11 cellular contexts compared by ENCODE assay signal in the genomic region with DNA sequence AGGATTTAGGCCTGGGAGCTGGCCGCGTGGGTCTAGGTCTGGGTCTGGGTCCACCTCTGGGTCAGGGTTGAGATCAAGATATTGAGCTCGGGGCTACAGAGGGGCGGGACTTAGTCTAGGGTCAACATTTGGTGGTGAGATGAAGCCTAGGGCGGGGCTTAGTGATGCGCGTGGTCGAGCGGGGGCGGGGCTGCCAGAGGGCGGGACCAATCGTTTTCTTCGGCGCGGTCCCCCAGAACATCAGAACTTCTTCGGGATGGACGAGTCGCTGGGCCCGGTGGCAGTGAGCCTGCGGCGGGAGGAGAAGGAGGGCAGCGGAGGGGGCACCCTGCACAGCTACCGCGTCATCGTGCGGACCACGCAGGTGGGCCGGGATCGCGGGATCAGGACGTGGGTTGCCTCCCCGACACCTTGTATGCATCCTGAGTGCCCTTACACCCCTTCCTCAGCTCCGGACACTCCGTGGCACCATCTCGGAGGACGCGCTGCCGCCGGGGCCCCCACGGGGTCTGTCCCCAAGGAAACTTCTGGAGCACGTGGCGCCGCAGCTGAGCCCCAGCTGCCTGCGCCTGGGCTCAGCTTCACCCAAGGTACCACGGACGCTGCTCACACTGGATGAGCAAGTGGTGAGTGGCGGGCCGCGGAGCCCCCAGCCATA. TPM values are rescaled to one million over a fixed set of nuclear protein-coding genes. Genes with fewer than 3 reads are reported as not detected.
DNase-seq lines count a peak whose midpoint lies in the region; ATAC-seq and TF ChIP-seq lines count a peak whose summit lies in the region.
"Had no signal": no experiment of that assay in that cellular context is flagged by ENCODE, and none has a peak within 500 bp of the region (broad histone marks: within the 10 kb centered on the region; RNA-seq: fewer than 3 reads in every experiment).

No MANE protein-coding gene starts in this region.

- H3K56ac ChIP-seq in IMR-90 (ENCODE audit: extremely low read depth, insufficient read depth, low read length): no peak overlapping the region

- H3K27ac Mint-ChIP-seq in CD14-positive monocyte: peak overlapping the region; percentile 58 to 91 (median 86)
- peak overlapping the region; percentile 74 to 100 (median 92) for H3K27ac Mint-ChIP-seq in naive thymus-derived CD8-positive, alpha-beta T cell

- in situ Hi-C loops in IMR-90 (cut with MboI; ENCODE audit: low sequenced_read_pairs): no loop called here

- H2AK9ac ChIP-seq in IMR-90 (replicated peaks; ENCODE audit: low read depth, low read length, poor library complexity): peak overlapping the region; percentile 76

- POLR2A ChIA-PET in IMR-90 (lab: Charles Lee; ENCODE audit: unreplicated experiment): no interaction called here
- POLR2A ChIA-PET in naive thymus-derived CD8-positive, alpha-beta T cell (lab: Charles Lee): interaction anchor here (0.5 to 38.5 kb wide), 6 partner anchors 10 to 519 kb away, joined by 3 to 1068 read pairs (median 6); partner anchors contain the start of genes MAP3K11, PCNX3, RELA and SIPA1

- H2BK120ac ChIP-seq in IMR-90 (ENCODE audit: low read depth, low read length): no peak overlapping the region

- H3K36me3 Mint-ChIP-seq in CD14-positive monocyte: peaks cover 36 to 54% of the 10 kb centered on the region in 2 donors
- peaks cover 0 to 37% (median 0%) of the 10 kb centered on the region in 3 donors for H3K36me3 Mint-ChIP-seq in naive thymus-derived CD8-positive, alpha-beta T cell

- H4K8ac ChIP-seq in IMR-90 (ENCODE audit: low read depth in 2 of 2, low read length in 2 of 2): no peak overlapping the region

- intact Hi-C loops in CD14-positive monocyte (cut with micrococcal nuclease): no loop called here
- intact Hi-C loops in IMR-90 (cut with micrococcal nuclease): no loop called here

- no peak overlapping the region; the same call in 2 of the 3 replicates for H2BK15ac ChIP-seq in IMR-90 (ENCODE audit: low read depth, low read length)

- peaks cover 19% of the 10 kb centered on the region for H3K9me1 ChIP-seq in IMR-90 (ENCODE audit: insufficient read depth, low read length)

- no peaks in the 10 kb centered on the region for H3K9me3 Mint-ChIP-seq in CD14-positive monocyte
- no peaks in the 10 kb centered on the region for H3K9me3 Mint-ChIP-seq in naive thymus-derived CD8-positive, alpha-beta T cell

- CTCF ChIA-PET in IMR-90 (lab: Yijun Ruan, JAX): no interaction called here

- TF ChIP-seq CTCF in CD14-positive monocyte (IDR thresholded peaks at IDR 0.05): no peak
- no peak for TF ChIP-seq CTCF in IMR-90 (conservative IDR thresholded peaks at IDR 0.05; ENCODE audit: low read depth, low read length)
- TF ChIP-seq CTCF in coronary artery (IDR thresholded peaks at IDR 0.05): no peak

- peaks cover 11 to 62% of the 10 kb centered on the region in 2 experiments for H3K79me1 ChIP-seq in IMR-90 (ENCODE audit: low read depth in 1 of 2, low read length in 2 of 2)

- dilution Hi-C loops in IMR-90 (cut with HindIII; ENCODE audit: low sequenced_read_pairs, unreplicated experiment): no loop called here

- H4K5ac ChIP-seq in IMR-90 (ENCODE audit: low read depth, low read length): no peak overlapping the region; the same call in 1 of the 2 replicates

- no peaks in the 10 kb centered on the region for H3K9me3 ChIP-seq in IMR-90 (ENCODE audit: control insufficient read depth, insufficient read depth, low read length)

- H3K27ac ChIP-seq in IMR-90 (ENCODE audit: insufficient read depth, low read length) (no peak overlapping the region), coronary artery (peak overlapping the region in 1 of 2 donors; percentile 97)

- H3K4me3 Mint-ChIP-seq in CD14-positive monocyte: peak overlapping the region; percentile 94
- peak overlapping the region; percentile 72 to 93 (median 88) for H3K4me3 Mint-ChIP-seq in naive thymus-derived CD8-positive, alpha-beta T cell

- H2AK5ac ChIP-seq in IMR-90 (ENCODE audit: low read depth, low read length): 0 out of 2 replicates have a peak overlapping the region, but pooled peaks have one; percentile 15

- no peak overlapping the region for H2BK5ac ChIP-seq in IMR-90 (ENCODE audit: low read depth, low read length, poor library complexity, severe bottlenecking)

- H3K36me3 ChIP-seq in IMR-90 (ENCODE audit: control insufficient read depth, insufficient read depth, low read length): peaks cover 10% of the 10 kb centered on the region

- H2BK20ac ChIP-seq in IMR-90 (ENCODE audit: low read depth, low read length): no peak overlapping the region

- peaks cover 14% of the 10 kb centered on the region for H3K4me1 ChIP-seq in IMR-90 (ENCODE audit: control insufficient read depth, insufficient read depth, low read length)

- 49% methylated on average over 22 of the region's 49 CpGs; no CpG with 5 or more reads in 1 of the 2 experiments for WGBS in IMR-90 (ENCODE audit: extremely low coverage in 2 of 2, insufficient read length in 1 of 2), 2 experiments

- H3K4me3 ChIP-seq in IMR-90 (ENCODE audit: insufficient read depth, low read depth, low read length): no peak overlapping the region
- H3K4me3 ChIP-seq in coronary artery: peak overlapping the region; percentile 96

- no peak overlapping the region for H3K23ac ChIP-seq in IMR-90 (ENCODE audit: low read depth, low read length)

- H4K91ac ChIP-seq in IMR-90 (ENCODE audit: insufficient read depth, low read depth, low read length): no peak overlapping the region

- H3K4me1 Mint-ChIP-seq in CD14-positive monocyte: peaks cover 53% of the 10 kb centered on the region
- H3K4me1 Mint-ChIP-seq in naive thymus-derived CD8-positive, alpha-beta T cell: peaks cover 23 to 60% (median 55%) of the 10 kb centered on the region in 4 donors

- H3K4me2 ChIP-seq in IMR-90 (ENCODE audit: low read depth, low read length): no peak overlapping the region

- no peak overlapping the region for H3K14ac ChIP-seq in IMR-90 (replicated peaks; ENCODE audit: low read depth, low read length)

- H3K9ac ChIP-seq in IMR-90 (ENCODE audit: low read depth, low read length): no peak overlapping the region

- no peak overlapping the region for H3K4ac ChIP-seq in IMR-90 (ENCODE audit: low read depth, low read length)

- no peaks in the 10 kb centered on the region for H3K27me3 Mint-ChIP-seq in CD14-positive monocyte (ENCODE audit: low read depth in 3 of 3)
- peaks cover 0 to 3% (median 0%) of the 10 kb centered on the region in 5 donors for H3K27me3 Mint-ChIP-seq in naive thymus-derived CD8-positive, alpha-beta T cell

- H4K20me1 ChIP-seq in IMR-90 (ENCODE audit: insufficient read depth, low read length): peaks cover 20% of the 10 kb centered on the region; the same call in 1 of the 2 replicates

- TF ChIP-seq POLR2A in IMR-90 (IDR thresholded peaks at IDR 0.05; ENCODE audit: low read depth, low read length): no peak

- no peaks in the 10 kb centered on the region for H3K27me3 ChIP-seq in IMR-90 (ENCODE audit: control insufficient read depth, insufficient read depth, low read length)

- TF ChIP-seq RAD21 in IMR-90 (IDR thresholded peaks at IDR 0.05; ENCODE audit: low read length): no peak

- ATAC-seq in IMR-90 (ENCODE audit: low read depth) (no peak), GM19324 (IDR thresholded peaks at IDR 0.05; ENCODE audit: low FRiP score, unreplicated experiment) (no peak), GM18858 (IDR thresholded peaks at IDR 0.05; ENCODE audit: unreplicated experiment) (no peak)
- no peak for ATAC-seq in naive thymus-derived CD8-positive, alpha-beta T cell

- peak overlapping the region; percentile 72 for H2AFZ ChIP-seq in IMR-90 (replicated peaks; ENCODE audit: low read length, poor library complexity)

- no peak for DNase-seq in CD14-positive monocyte (ENCODE audit: low spot score)
- no peak for DNase-seq in IMR-90
- DNase-seq in coronary artery (ENCODE audit: low spot score): no peak
- no peak for DNase-seq in naive thymus-derived CD8-positive, alpha-beta T cell
- no peak for DNase-seq in cerebellar cortex (ENCODE audit: low spot score)
- no peak for DNase-seq in NCI-H2171 (lab: John Stamatoyannopoulos, UW)
- DNase-seq: aorta, NCI-H526 had no signal

- no TSS peak for BruUV-seq in IMR-90 (replicated peaks; lab: Mats Ljungman, UMichigan)

- no peak overlapping the region for H3K18ac ChIP-seq in IMR-90 (ENCODE audit: low read depth, low read length)

RNA-seq across cellular contexts. Expression of gene SIPA1, which starts 4.2 kb away (rescaled TPM):
- polyA plus RNA-seq in CD14-positive monocyte (10 to 100 TPM; 83.4 to 86.5 TPM), IMR-90 (2012; rRNA removed) (39.7 and 44.3 TPM in 2 replicates)
- 10.6 and 11.4 TPM in 2 replicates for total RNA-seq in IMR-90 (2012; rRNA removed)
- 22.9 and 41.1 TPM in 2 replicates for polyA plus RNA-seq in IMR-90 (2012; cell fraction: cytosol; rRNA removed)
- polyA plus RNA-seq in IMR-90 (2012; cell fraction: nucleus; rRNA removed; ENCODE audit: low replicate concordance): 52.9 and 173 TPM in 2 replicates
- 100 to 1,000 TPM; 155 to 157 TPM for total RNA-seq in naive thymus-derived CD8-positive, alpha-beta T cell
- 100 to 1,000 TPM; 118 to 238 (median 140) TPM for polyA plus RNA-seq in naive thymus-derived CD8-positive, alpha-beta T cell

RNA-seq across cellular contexts. Expression of gene RELA, which starts 20.6 kb away (rescaled TPM):
- polyA plus RNA-seq in CD14-positive monocyte (10 to 100 TPM; 21.3 to 30.9 TPM), IMR-90 (2012; rRNA removed) (51.0 and 53.0 TPM in 2 replicates)
- total RNA-seq in IMR-90 (2012; rRNA removed): 8.6 and 8.9 TPM in 2 replicates
- 43.5 and 58.1 TPM in 2 replicates for polyA plus RNA-seq in IMR-90 (2012; cell fraction: cytosol; rRNA removed)
- 107 and 159 TPM in 2 replicates for polyA plus RNA-seq in IMR-90 (2012; cell fraction: nucleus; rRNA removed; ENCODE audit: low replicate concordance)
- total RNA-seq in naive thymus-derived CD8-positive, alpha-beta T cell: 100 to 1,000 TPM; 175 to 184 TPM
- polyA plus RNA-seq in naive thymus-derived CD8-positive, alpha-beta T cell: 10 to 100 TPM; 38.4 to 69.8 (median 56.6) TPM

RNA-seq across cellular contexts. Expression of gene PCNX3, which starts 26.6 kb away (rescaled TPM):
- polyA plus RNA-seq in CD14-positive monocyte: 1 to 10 TPM in 1 of 2 donors, under 1 TPM in 1; 0.58 to 1.7 TPM
- 5.6 and 5.8 TPM in 2 replicates for total RNA-seq in IMR-90 (2012; rRNA removed)
- polyA plus RNA-seq in IMR-90 (2012; rRNA removed): 33.2 and 40.4 TPM in 2 replicates
- polyA plus RNA-seq in IMR-90 (2012; cell fraction: cytosol; rRNA removed): 20.0 and 31.2 TPM in 2 replicates
- polyA plus RNA-seq in IMR-90 (2012; cell fraction: nucleus; rRNA removed; ENCODE audit: low replicate concordance): 56.4 and 185 TPM in 2 replicates
- total RNA-seq in naive thymus-derived CD8-positive, alpha-beta T cell: 10 to 100 TPM; 57.4 to 64.2 TPM
- 1 to 10 TPM in 2 of 3 donors, under 1 TPM in 1; 0.96 to 6.5 (median 2.2) TPM for polyA plus RNA-seq in naive thymus-derived CD8-positive, alpha-beta T cell

RNA-seq across cellular contexts. Expression of gene MAP3K11, which starts 28.1 kb away (rescaled TPM):
- polyA plus RNA-seq in CD14-positive monocyte (10 to 100 TPM; 20.8 to 32.0 TPM), IMR-90 (2012; rRNA removed) (37.5 and 52.0 TPM in 2 replicates)
- 16.7 and 17.7 TPM in 2 replicates for total RNA-seq in IMR-90 (2012; rRNA removed)
- 29.9 and 39.6 TPM in 2 replicates for polyA plus RNA-seq in IMR-90 (2012; cell fraction: cytosol; rRNA removed)
- 57.5 and 129 TPM in 2 replicates for polyA plus RNA-seq in IMR-90 (2012; cell fraction: nucleus; rRNA removed; ENCODE audit: low replicate concordance)
- 10 to 100 TPM; 61.6 to 66.3 TPM for total RNA-seq in naive thymus-derived CD8-positive, alpha-beta T cell
- polyA plus RNA-seq in naive thymus-derived CD8-positive, alpha-beta T cell: 10 to 100 TPM in 2 of 3 donors, 1 to 10 TPM in 1; 8.7 to 20.5 (median 12.7) TPM

RNA-seq across cellular contexts. Expression of gene KCNK7, which starts 46.5 kb away (rescaled TPM):
- polyA plus RNA-seq in CD14-positive monocyte (not detected), IMR-90 (2012; rRNA removed) (0.09 and 0.34 TPM in 2 replicates)
- not detected in 2 replicates for total RNA-seq in IMR-90 (2012; rRNA removed)
- polyA plus RNA-seq in IMR-90 (2012; cell fraction: cytosol; rRNA removed): 0.08 and 0.13 TPM in 2 replicates
- polyA plus RNA-seq in IMR-90 (2012; cell fraction: nucleus; rRNA removed; ENCODE audit: low replicate concordance): 0.89 and 3.2 TPM in 2 replicates
- 1 to 10 TPM; 2.4 to 5.0 TPM for total RNA-seq in naive thymus-derived CD8-positive, alpha-beta T cell
- polyA plus RNA-seq in naive thymus-derived CD8-positive, alpha-beta T cell: under 1 TPM in 1 of 3 donors, not detected in 2; 0.34 TPM
- total RNA-seq: fibroblast of villous mesenchyme had no signal
